ENCODE assay signal across 18 cellular contexts in genomic region chr19:6246174-6247006, GRCh38. TPM values are rescaled to one million over a fixed set of nuclear protein-coding genes. Genes with fewer than 3 reads are reported as not detected.
DNase-seq lines count a peak whose midpoint lies in the region; ATAC-seq, FAIRE-seq and TF ChIP-seq lines count a peak whose summit lies in the region.
"Had no signal": no experiment of that assay in that cellular context is flagged by ENCODE, and none has a peak within 500 bp of the region (broad histone marks: within the 10 kb centered on the region; RNA-seq: fewer than 3 reads in every experiment).

No MANE protein-coding gene starts in this region.

- H3K18ac ChIP-seq in neuronal stem cell (ENCODE audit: low read length) = no peak overlapping the region

- no peaks in the 10 kb centered on the region for H3K9me3 Mint-ChIP-seq in dendritic cell treated with granulocyte-macrophage colony-stimulating factor and Interleukin-4, amounts not matched to agents 40 ng/mL and 50 ng/mL, for 4 days
- H3K9me3 Mint-ChIP-seq in stimulated activated effector memory CD8-positive, alpha-beta T cell treated with anti-CD3 and anti-CD28 coated beads, Interleukin-12 subunit alpha, Interleukin-12 subunit beta, amount 100 ng/mL, for 72 hours = no peaks in the 10 kb centered on the region

- intact Hi-C loops in left ventricle myocardium superior (cut with micrococcal nuclease) (no loop called here), right cardiac atrium (cut with DNase I) (no loop called here), ovary (cut with DNase I) (no loop called here)
- intact Hi-C loops in dendritic cell treated with granulocyte-macrophage colony-stimulating factor and Interleukin-4, amounts not matched to agents 40 ng/mL and 50 ng/mL, for 4 days (cut with micrococcal nuclease) = no loop called here

- DNase-seq in left ventricle myocardium superior (no peak), right cardiac atrium (no peak), GM12892 (ENCODE audit: insufficient read length) (no peak), erythroblast (lab: John Stamatoyannopoulos, UW) (no peak), neuronal stem cell (ENCODE audit: low spot score) (no peak), ovary (no peak)
- no peak for DNase-seq in stimulated activated effector memory CD8-positive, alpha-beta T cell treated with anti-CD3 and anti-CD28 coated beads, Interleukin-12 subunit alpha, Interleukin-12 subunit beta, amount 100 ng/mL, for 72 hours (ENCODE audit: low spot score in 2 of 2)
- DNase-seq: BE2C, GDM1, NCI-H1417, NCI-H187 treated with DMSO at 0.1 percent for 48 hours, NCI-H2227 treated with DMSO at 0.1 percent for 48 hours, NCI-H510A treated with DMSO at 0.1 percent for 48 hours, NCI-H774 had no signal

- peak; percentile 50 for FAIRE-seq in GM12892 (lab: Jason Lieb, UNC)
- FAIRE-seq: A204.1, GM19239 had no signal

- peaks cover 89% of the 10 kb centered on the region for H3K4me1 Mint-ChIP-seq in dendritic cell treated with granulocyte-macrophage colony-stimulating factor and Interleukin-4, amounts not matched to agents 40 ng/mL and 50 ng/mL, for 4 days (ENCODE audit: low read depth)
- H3K4me1 Mint-ChIP-seq in stimulated activated effector memory CD8-positive, alpha-beta T cell treated with anti-CD3 and anti-CD28 coated beads, Interleukin-12 subunit alpha, Interleukin-12 subunit beta, amount 100 ng/mL, for 72 hours = peaks cover 52% of the 10 kb centered on the region

- no peak for TF ChIP-seq CTCF in ovary (IDR thresholded peaks at IDR 0.05)

- H2BK12ac ChIP-seq in neuronal stem cell (ENCODE audit: low read length) = no peak overlapping the region

- no peak overlapping the region for H2BK120ac ChIP-seq in neuronal stem cell (ENCODE audit: low read depth, low read length)

- TF ChIP-seq POLR2A in GM12892 (IDR thresholded peaks at IDR 0.05; ENCODE audit: low read depth, low read length) (no peak), erythroblast (IDR thresholded peaks at IDR 0.05; ENCODE audit: low read length) (no peak), ovary (IDR thresholded peaks at IDR 0.05) (no peak)

- H3K14ac ChIP-seq in neuronal stem cell (ENCODE audit: low read length) = no peak overlapping the region

- H3K4me3 ChIP-seq in right cardiac atrium (ENCODE audit: low read length) (no peak overlapping the region), neuronal stem cell (ENCODE audit: low read length in 2 of 2) (no peak overlapping the region), ovary (no peak overlapping the region)
- H3K4me3 ChIP-seq: GM23338 had no signal

- H3K9me3 ChIP-seq in right cardiac atrium (ENCODE audit: control insufficient read depth, low read length) (no peaks in the 10 kb centered on the region), neuronal stem cell (replicated peaks in 1 of 2; ENCODE audit: control insufficient read depth in 2 of 2, insufficient read depth in 1 of 2, low read depth in 1 of 2, low read length in 2 of 2) (peaks cover 4 to 31% of the 10 kb centered on the region in 2 donors), ovary (no peaks in the 10 kb centered on the region)

- no peak overlapping the region for H2BK15ac ChIP-seq in neuronal stem cell (ENCODE audit: low read length)

- no peaks in the 10 kb centered on the region for H3K27me3 Mint-ChIP-seq in dendritic cell treated with granulocyte-macrophage colony-stimulating factor and Interleukin-4, amounts not matched to agents 40 ng/mL and 50 ng/mL, for 4 days

- H4K8ac ChIP-seq in neuronal stem cell (ENCODE audit: low read depth, low read length) = no peak overlapping the region

- H3K23ac ChIP-seq in neuronal stem cell (ENCODE audit: low read depth, low read length, poor library complexity) = no peak overlapping the region

- H3K4ac ChIP-seq in neuronal stem cell (ENCODE audit: low read length) = no peak overlapping the region

- no peaks in the 10 kb centered on the region for H3K27me3 ChIP-seq in right cardiac atrium (ENCODE audit: control insufficient read depth, insufficient read depth)
- no peaks in the 10 kb centered on the region for H3K27me3 ChIP-seq in neuronal stem cell (ENCODE audit: control insufficient read depth in 3 of 3, insufficient read depth in 3 of 3, low read depth in 1 of 3, low read length in 3 of 3)
- H3K27me3 ChIP-seq in ovary = no peaks in the 10 kb centered on the region
- H3K27me3 ChIP-seq: BE2C had no signal

- H3K9ac ChIP-seq in neuronal stem cell (ENCODE audit: low read depth, low read length, poor library complexity) = no peak overlapping the region

- peaks cover 1% of the 10 kb centered on the region for H3K79me1 ChIP-seq in neuronal stem cell (ENCODE audit: low read depth, low read length)

- H3K36me3 ChIP-seq in neuronal stem cell (replicated peaks in 1 of 2; ENCODE audit: control insufficient read depth in 2 of 2, insufficient read depth in 2 of 2, low read length in 2 of 2) (peaks cover 3 to 56% of the 10 kb centered on the region in 2 donors), ovary (no peaks in the 10 kb centered on the region)

- H3K27ac ChIP-seq in right cardiac atrium (ENCODE audit: low read length) = no peak overlapping the region
- H3K27ac ChIP-seq in neuronal stem cell (replicated peaks; ENCODE audit: low read length) = no peak overlapping the region
- H3K27ac ChIP-seq in ovary = no peak overlapping the region

- no peak overlapping the region for H4K91ac ChIP-seq in neuronal stem cell (ENCODE audit: low read depth, low read length, poor library complexity)

- H2BK5ac ChIP-seq in neuronal stem cell (ENCODE audit: low read length) = no peak overlapping the region

- H2AK5ac ChIP-seq in neuronal stem cell (ENCODE audit: low read depth, low read length) = no peak overlapping the region

- peaks cover 27% of the 10 kb centered on the region for H3K4me1 ChIP-seq in right cardiac atrium (ENCODE audit: control insufficient read depth, insufficient read depth, low read length)
- peaks cover 9 to 10% of the 10 kb centered on the region in 2 donors for H3K4me1 ChIP-seq in neuronal stem cell (ENCODE audit: control insufficient read depth in 2 of 2, insufficient read depth in 1 of 2, low read depth in 1 of 2, low read length in 2 of 2)
- peaks cover 18% of the 10 kb centered on the region for H3K4me1 ChIP-seq in ovary (ENCODE audit: insufficient read depth)

- peaks cover 41% of the 10 kb centered on the region for H3K36me3 Mint-ChIP-seq in dendritic cell treated with granulocyte-macrophage colony-stimulating factor and Interleukin-4, amounts not matched to agents 40 ng/mL and 50 ng/mL, for 4 days (ENCODE audit: low read depth)
- H3K36me3 Mint-ChIP-seq in stimulated activated effector memory CD8-positive, alpha-beta T cell treated with anti-CD3 and anti-CD28 coated beads, Interleukin-12 subunit alpha, Interleukin-12 subunit beta, amount 100 ng/mL, for 72 hours = peaks cover 13% of the 10 kb centered on the region

- peak; percentile 24 for ATAC-seq in left ventricle myocardium superior
- ATAC-seq in right cardiac atrium = no peak
- no peak for ATAC-seq in stimulated activated effector memory CD8-positive, alpha-beta T cell treated with anti-CD3 and anti-CD28 coated beads, Interleukin-12 subunit alpha, Interleukin-12 subunit beta, amount 100 ng/mL, for 72 hours
- ATAC-seq: GM23338 had no signal

- no peak for TF ChIP-seq EP300 in ovary (IDR thresholded peaks at IDR 0.05)

- no peak overlapping the region for H3K4me3 Mint-ChIP-seq in dendritic cell treated with granulocyte-macrophage colony-stimulating factor and Interleukin-4, amounts not matched to agents 40 ng/mL and 50 ng/mL, for 4 days
- no peak overlapping the region for H3K4me3 Mint-ChIP-seq in stimulated activated effector memory CD8-positive, alpha-beta T cell treated with anti-CD3 and anti-CD28 coated beads, Interleukin-12 subunit alpha, Interleukin-12 subunit beta, amount 100 ng/mL, for 72 hours
- H3K4me3 Mint-ChIP-seq: GM23338 had no signal

- 88% methylated on average over 20 of the region's 20 CpGs for WGBS in right cardiac atrium
- no CpG with 5 or more reads among the region's 20 CpGs for WGBS in neuronal stem cell (ENCODE audit: extremely low coverage in 2 of 2, insufficient read length in 2 of 2, insufficient replicate concordance in 1 of 2), 2 donors
- WGBS in ovary, 3 donors = 93 to 96% (median 96%) methylated on average over 20 of the region's 20 CpGs

- no peak overlapping the region for H3K4me2 ChIP-seq in neuronal stem cell (ENCODE audit: insufficient read depth, low read length, poor library complexity, severe bottlenecking)
- H3K4me2 ChIP-seq: GM23338 had no signal

- H2AFZ ChIP-seq in neuronal stem cell (ENCODE audit: low read length) = no peak overlapping the region
- H2AFZ ChIP-seq: GM23338 had no signal

- peak overlapping the region; percentile 94 for H3K27ac Mint-ChIP-seq in dendritic cell treated with granulocyte-macrophage colony-stimulating factor and Interleukin-4, amounts not matched to agents 40 ng/mL and 50 ng/mL, for 4 days
- peak overlapping the region; percentile 65 for H3K27ac Mint-ChIP-seq in stimulated activated effector memory CD8-positive, alpha-beta T cell treated with anti-CD3 and anti-CD28 coated beads, Interleukin-12 subunit alpha, Interleukin-12 subunit beta, amount 100 ng/mL, for 72 hours

RNA-seq across cellular contexts. Expression of gene MLLT1, which starts 33.4 kb away (rescaled TPM):
- total RNA-seq in left ventricle myocardium superior = 45.8 TPM
- 10 to 100 TPM; 62.5 to 67.3 (median 65.5) TPM for total RNA-seq in right cardiac atrium
- 34.8 TPM for polyA plus RNA-seq in right cardiac atrium
- 7.4 TPM for polyA plus RNA-seq in GM12892 (2012; ENCODE audit: missing spikeins)
- polyA plus RNA-seq in neuronal stem cell (2013, experiment 1 of 2) = 43.3 TPM
- 43.5 TPM for polyA plus RNA-seq in neuronal stem cell (2013, experiment 2 of 2)
- 100 to 1,000 TPM in 3 of 7 donors, 10 to 100 TPM in 4; 16.3 to 116 (median 95.8) TPM for total RNA-seq in ovary
- polyA plus RNA-seq in ovary = 10 to 100 TPM; 11.1 to 43.7 TPM
